ENCODE assay signal across 8 cellular contexts in genomic region chr19:34999498-35000337, GRCh38. TPM values are rescaled to one million over a fixed set of nuclear protein-coding genes. Genes with fewer than 3 reads are reported as not detected.
DNase-seq lines count a peak whose midpoint lies in the region; ATAC-seq and TF ChIP-seq lines count a peak whose summit lies in the region.

Gene GRAMD1A (plus strand): TSS chr19:35000323. CDS start chr19:35000479, 156 bp downstream.

- TF ChIP-seq POLR2A in GM18951 (IDR thresholded peaks at IDR 0.05; ENCODE audit: extremely low read depth, insufficient read depth, insufficient read length): peak; percentile 62

- H3K27me3 Mint-ChIP-seq in endothelial cell (ENCODE audit: unreplicated experiment): peaks cover 28% of the 10 kb centered on the region

- peak within 1 kb of the TSS; percentile 94 for H3K27ac Mint-ChIP-seq in endothelial cell (ENCODE audit: unreplicated experiment)

- peaks cover 6% of the 10 kb centered on the region for H3K9me3 ChIP-seq in AG04450 (ENCODE audit: control insufficient read depth, insufficient read depth, low read length)

- no peaks in the 10 kb centered on the region for H3K27me3 ChIP-seq in AG04450 (ENCODE audit: control insufficient read depth, insufficient read depth, low read length)

- DNase-seq in AG04450 (ENCODE audit: low read depth, low spot score) (peak; percentile 58), NOMO-1 (lab: John Stamatoyannopoulos, UW; ENCODE audit: unreplicated experiment in 2 of 2) (peak; percentile 67 to 70), endothelial cell (ENCODE audit: low spot score) (peak; percentile 81), midbrain (lab: John Stamatoyannopoulos, UW) (peak; percentile 90)
- DNase-seq in activated CD8-positive, alpha-beta memory T cell treated with anti-CD3 and anti-CD28 coated beads, Interleukin-2, amount 50 U/mL, for 4 hours: peak; percentile 74
- DNase-seq in stimulated activated CD8-positive, alpha-beta memory T cell treated with anti-CD3 and anti-CD28 coated beads, Interleukin-15, amount 100 ng/mL, for 48 hours (ENCODE audit: low read depth in 2 of 2): peak; percentile 72 to 73

- H3K4me3 ChIP-seq in AG04450 (ENCODE audit: low read depth, low read length): peak within 1 kb of the TSS; percentile 79

- CTCF ChIA-PET in AG04450 (lab: Charles Lee): interaction anchor here (1.1 kb wide), 1 partner anchor 27 kb away, joined by 6 read pairs; no protein-coding TSS in a partner anchor

- in situ Hi-C loops in GM18951 (cut with MboI; ENCODE audit: low sequenced_read_pairs, unreplicated experiment): no loop called here

- no peaks in the 10 kb centered on the region for H3K9me3 Mint-ChIP-seq in endothelial cell (ENCODE audit: unreplicated experiment)

- peak within 1 kb of the TSS; percentile 99 for H3K4me3 Mint-ChIP-seq in endothelial cell (ENCODE audit: unreplicated experiment)

- peaks cover 59% of the 10 kb centered on the region for H3K4me1 Mint-ChIP-seq in endothelial cell (ENCODE audit: unreplicated experiment)

- ATAC-seq in HG03521 (IDR thresholded peaks at IDR 0.05; ENCODE audit: unreplicated experiment): peak; percentile 47

- no peak for TF ChIP-seq CTCF in AG04450 (IDR thresholded peaks at IDR 0.05; ENCODE audit: low read depth, low read length)
- TF ChIP-seq CTCF in endothelial cell (IDR thresholded peaks at IDR 0.05; ENCODE audit: unreplicated experiment): no peak

- POLR2A ChIA-PET in AG04450 (lab: Yijun Ruan, JAX): interaction anchor here (0.5 to 0.6 kb wide), 3 partner anchors 173 to 1070 kb away, joined by 3 read pairs; no protein-coding TSS in a partner anchor

- H3K36me3 Mint-ChIP-seq in endothelial cell (ENCODE audit: low read depth, unreplicated experiment): peaks cover 16% of the 10 kb centered on the region

- H3K27ac ChIP-seq in AG04450 (ENCODE audit: low read depth, low read length): peak within 1 kb of the TSS; percentile 98

RNA-seq across cellular contexts. Expression of gene GRAMD1A, which starts in this region (rescaled TPM):
- 53.2 and 57.7 TPM in 2 replicates for polyA plus RNA-seq in AG04450 (2011; rRNA removed)
- polyA minus RNA-seq in AG04450 (2011; rRNA and poly(A)+ RNA removed): 61.5 and 72.9 TPM in 2 replicates
- total RNA-seq in endothelial cell (ENCODE audit: unreplicated experiment): 156 TPM

Comparison
In these comparisons a context has a peak if more than half of its experiments do, and no peak if none do; other contexts are left out.
1. Peak in every context shown above with its lines: DNase-seq, ATAC-seq, H3K4me3 ChIP-seq and H3K27ac ChIP-seq.